ENCODE assay signal across 15 cellular contexts in the genomic region with DNA sequence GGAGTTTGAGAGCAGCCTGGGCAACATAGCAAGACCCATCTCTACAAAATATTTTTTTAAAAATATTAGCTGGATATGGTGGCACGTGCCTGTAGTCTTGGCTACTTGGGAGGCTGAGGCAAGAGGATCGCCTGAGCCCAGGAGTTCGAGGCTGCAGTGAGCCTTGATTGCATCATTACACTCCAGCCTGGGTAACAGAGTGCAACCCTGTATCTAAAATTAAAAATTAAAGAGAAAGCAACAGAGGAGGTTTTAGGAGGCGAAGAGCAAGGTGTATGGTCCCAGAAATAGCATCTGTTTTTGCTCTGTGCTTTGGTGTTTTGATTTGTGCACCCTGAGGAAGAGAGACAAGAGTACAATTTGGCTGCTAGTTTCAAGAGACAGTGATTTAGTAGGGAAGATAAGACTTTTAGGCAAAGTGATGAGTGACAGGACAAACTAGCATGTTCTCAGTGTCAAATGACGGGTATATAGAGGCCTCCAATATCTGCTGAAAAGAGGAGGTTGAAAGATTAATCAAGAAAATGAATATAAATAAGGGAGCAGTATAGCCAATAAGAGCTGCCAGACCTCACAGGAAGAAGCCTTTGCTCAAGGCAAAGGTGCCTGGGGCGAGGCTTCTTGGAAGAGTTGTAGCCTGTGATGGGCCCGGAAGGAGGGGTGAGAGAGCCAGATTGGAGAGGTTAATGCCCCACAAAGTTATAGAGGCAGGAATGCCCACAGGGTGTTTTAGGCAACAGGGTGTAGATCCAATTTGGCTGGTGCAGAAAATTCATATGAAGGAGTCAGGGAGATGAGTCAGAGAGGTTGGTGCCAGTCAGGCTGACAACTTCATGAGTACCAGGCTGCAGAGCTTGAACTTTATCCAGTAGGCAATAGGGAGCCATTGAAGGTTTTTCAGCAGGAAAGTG. TPM values are rescaled to one million over a fixed set of nuclear protein-coding genes. Genes with fewer than 3 reads are reported as not detected.
DNase-seq lines count a peak whose midpoint lies in the region; ATAC-seq and TF ChIP-seq lines count a peak whose summit lies in the region.
"Had no signal": no experiment of that assay in that cellular context is flagged by ENCODE, and none has a peak within 500 bp of the region (broad histone marks: within the 10 kb centered on the region; RNA-seq: fewer than 3 reads in every experiment).

No MANE protein-coding gene starts in this region.

- H3K27ac ChIP-seq in RWPE2 (ENCODE audit: poor library complexity, severe bottlenecking) (no peak overlapping the region), esophagus muscularis mucosa (replicated peaks in 1 of 4) (peak overlapping the region; percentile 92 to 99 (median 98)), prostate gland (peak overlapping the region; percentile 36 to 64)
- H3K27ac ChIP-seq: HL-60 had no signal

- H3K4me1 Mint-ChIP-seq in activated naive CD4-positive, alpha-beta T cell treated with anti-CD3 and anti-CD28 coated beads, Interleukin-2, amount 10 ng/mL, durations not matched to agents 7 days and 5 days, result peaks cover 2% of the 10 kb centered on the region
- H3K4me1 Mint-ChIP-seq: natural killer cell had no signal

- TF ChIP-seq POLR2A in esophagus muscularis mucosa (IDR thresholded peaks at IDR 0.05; ENCODE audit: low read depth) (no peak), prostate gland (IDR thresholded peaks at IDR 0.05) (no peak)

- no peaks in the 10 kb centered on the region for H3K36me3 Mint-ChIP-seq in activated naive CD4-positive, alpha-beta T cell treated with anti-CD3 and anti-CD28 coated beads, Interleukin-2, amount 10 ng/mL, durations not matched to agents 7 days and 5 days
- H3K36me3 Mint-ChIP-seq: natural killer cell had no signal

- H3K27me3 Mint-ChIP-seq in activated naive CD4-positive, alpha-beta T cell treated with anti-CD3 and anti-CD28 coated beads, Interleukin-2, amount 10 ng/mL, durations not matched to agents 7 days and 5 days, result peaks cover 45% of the 10 kb centered on the region

- H3K9me3 Mint-ChIP-seq in activated naive CD4-positive, alpha-beta T cell treated with anti-CD3 and anti-CD28 coated beads, Interleukin-2, amount 10 ng/mL, durations not matched to agents 7 days and 5 days, result no peaks in the 10 kb centered on the region
- H3K9me3 Mint-ChIP-seq: activated naive CD4-positive, alpha-beta T cell treated with anti-CD3 and anti-CD28 coated beads for 36 hours; natural killer cell had no signal

- H3K4me1 ChIP-seq in RWPE2 (ENCODE audit: insufficient read depth, poor library complexity, severe bottlenecking), result no peaks in the 10 kb centered on the region
- peaks cover 69 to 99% (median 98%) of the 10 kb centered on the region in 4 donors for H3K4me1 ChIP-seq in esophagus muscularis mucosa
- peaks cover 8% of the 10 kb centered on the region for H3K4me1 ChIP-seq in prostate gland (replicated peaks)

- ATAC-seq in RWPE2 (ENCODE audit: low read depth), result peak; percentile 81
- ATAC-seq: activated CD8-positive, alpha-beta T cell treated with anti-CD3 and anti-CD28 coated beads, Interleukin-2, amount 10 ng/mL, durations not matched to agents 7 days and 5 days; natural killer cell had no signal

- no peak for TF ChIP-seq EP300 in esophagus muscularis mucosa (IDR thresholded peaks at IDR 0.05)

- DNase-seq in AG08395 (ENCODE audit: low spot score) (peak; percentile 14), RWPE2 (ENCODE audit: low spot score) (no peak), esophagus muscularis mucosa (ENCODE audit: extremely low spot score) (no peak), prostate gland (ENCODE audit: low spot score) (peak; percentile 45), mesenteric fat pad (ENCODE audit: low spot score) (no peak), NCI-H1048 (lab: John Stamatoyannopoulos, UW) (no peak), activated T-cell treated with anti-CD3 and anti-CD28 coated beads for 4 hours (no peak)
- no peak for DNase-seq in activated naive CD4-positive, alpha-beta T cell treated with anti-CD3 and anti-CD28 coated beads, Interleukin-2, amount 10 ng/mL, durations not matched to agents 7 days and 5 days
- DNase-seq: activated CD8-positive, alpha-beta T cell treated with anti-CD3 and anti-CD28 coated beads, Interleukin-2, amount 10 ng/mL, durations not matched to agents 7 days and 5 days; activated naive CD4-positive, alpha-beta T cell treated with anti-CD3 and anti-CD28 coated beads for 36 hours; DMS 273 treated with DMSO at 0.1 percent for 48 hours; islet precursor cell; natural killer cell; NCI-H510A had no signal

- H3K27ac Mint-ChIP-seq in activated naive CD4-positive, alpha-beta T cell treated with anti-CD3 and anti-CD28 coated beads, Interleukin-2, amount 10 ng/mL, durations not matched to agents 7 days and 5 days, result no peak overlapping the region
- H3K27ac Mint-ChIP-seq: activated CD8-positive, alpha-beta T cell treated with anti-CD3 and anti-CD28 coated beads, Interleukin-2, amount 10 ng/mL, durations not matched to agents 7 days and 5 days; activated naive CD4-positive, alpha-beta T cell treated with anti-CD3 and anti-CD28 coated beads for 36 hours; natural killer cell had no signal

- H3K36me3 ChIP-seq in RWPE2 (ENCODE audit: low read depth) (no peaks in the 10 kb centered on the region), esophagus muscularis mucosa (no peaks in the 10 kb centered on the region), prostate gland (no peaks in the 10 kb centered on the region)

- H3K9me3 ChIP-seq in RWPE2 (ENCODE audit: severe bottlenecking) (no peaks in the 10 kb centered on the region), esophagus muscularis mucosa (no peaks in the 10 kb centered on the region), prostate gland (no peaks in the 10 kb centered on the region)

- 52% methylated on average over 7 of the region's 7 CpGs for WGBS in esophagus muscularis mucosa
- 63% methylated on average over 7 of the region's 7 CpGs for WGBS in prostate gland

- H3K4me3 Mint-ChIP-seq in activated naive CD4-positive, alpha-beta T cell treated with anti-CD3 and anti-CD28 coated beads, Interleukin-2, amount 10 ng/mL, durations not matched to agents 7 days and 5 days, result no peak overlapping the region
- H3K4me3 Mint-ChIP-seq: activated CD8-positive, alpha-beta T cell treated with anti-CD3 and anti-CD28 coated beads, Interleukin-2, amount 10 ng/mL, durations not matched to agents 7 days and 5 days; activated naive CD4-positive, alpha-beta T cell treated with anti-CD3 and anti-CD28 coated beads for 36 hours; natural killer cell had no signal

- H3K4me3 ChIP-seq in RWPE2 (ENCODE audit: severe bottlenecking) (no peak overlapping the region), esophagus muscularis mucosa (no peak overlapping the region), prostate gland (no peak overlapping the region)

- no peak for TF ChIP-seq CTCF in RWPE2 (IDR thresholded peaks at IDR 0.05; ENCODE audit: poor library complexity, severe bottlenecking)
- no peak for TF ChIP-seq CTCF in esophagus muscularis mucosa (IDR thresholded peaks at IDR 0.05)
- no peak for TF ChIP-seq CTCF in prostate gland (IDR thresholded peaks at IDR 0.05)

- no peaks in the 10 kb centered on the region for H3K27me3 ChIP-seq in RWPE2 (ENCODE audit: insufficient read depth, poor library complexity, severe bottlenecking)
- no peaks in the 10 kb centered on the region for H3K27me3 ChIP-seq in esophagus muscularis mucosa
- no peaks in the 10 kb centered on the region for H3K27me3 ChIP-seq in prostate gland (replicated peaks; ENCODE audit: insufficient read depth)

- intact Hi-C loops in esophagus muscularis mucosa (cut with DNase I) (no loop called here), prostate gland (cut with DNase I) (no loop called here)

- CTCF ChIA-PET in activated naive CD4-positive, alpha-beta T cell treated with anti-CD3 and anti-CD28 coated beads, Interleukin-2, amount 10 ng/mL, durations not matched to agents 7 days and 5 days (lab: Charles Lee), result interaction anchor here (0.6 kb wide), 1 partner anchor 519 kb away, joined by 3 read pairs; no protein-coding TSS in a partner anchor

RNA-seq across cellular contexts. Expression of a gene that starts 11.4 kb away (rescaled TPM):
- total RNA-seq in esophagus muscularis mucosa (100 to 1,000 TPM; 137 to 176 (median 154) TPM), prostate gland (10 to 100 TPM; 26.5 to 34.9 TPM), mesenteric fat pad (3.3 TPM)

Comparison
In these comparisons a context has a peak if more than half of its experiments do, and no peak if none do; other contexts are left out.
1. DNase-seq: peak in AG08395 (single experiment) and prostate gland (single experiment); none in RWPE2 (single experiment), esophagus muscularis mucosa (single experiment), mesenteric fat pad (single experiment), NCI-H1048 (single experiment), activated naive CD4-positive, alpha-beta T cell treated with anti-CD3 and anti-CD28 coated beads, Interleukin-2, amount 10 ng/mL, durations not matched to agents 7 days and 5 days (single experiment) and activated T-cell treated with anti-CD3 and anti-CD28 coated beads for 4 hours (single experiment).